13 cellular contexts compared by ENCODE assay signal in genomic region chr5:178291969-178292825, GRCh38.
"Had no signal": no experiment of that assay in that cellular context is flagged by ENCODE, and none has a peak within 500 bp of the region (broad histone marks: within the 10 kb centered on the region; RNA-seq: fewer than 3 reads in every experiment).

No MANE protein-coding gene starts in this region.

- H3K27ac ChIP-seq: cardiac muscle cell, colonic mucosa, heart right ventricle, neutrophil, stomach, VCaP had no signal

- H3K36me3 ChIP-seq: cardiac muscle cell, colonic mucosa, heart right ventricle, neutrophil, stomach had no signal

- FAIRE-seq: frontal cortex, islet of Langerhans had no signal

- H3K4me3 ChIP-seq: cardiac muscle cell, colonic mucosa, heart right ventricle, stomach had no signal

- H3K4me1 ChIP-seq: colonic mucosa, heart right ventricle had no signal

- H3K27me3 ChIP-seq: cardiac muscle cell, colonic mucosa, neutrophil had no signal

- ATAC-seq: activated CD8-positive, alpha-beta T cell treated with anti-CD3 and anti-CD28 coated beads for 36 hours; heart right ventricle had no signal

- DNase-seq: activated CD8-positive, alpha-beta T cell treated with anti-CD3 and anti-CD28 coated beads for 36 hours; activated naive CD4-positive, alpha-beta T cell treated with anti-CD3 and anti-CD28 coated beads for 36 hours; colonic mucosa; effector CD4-positive, alpha-beta T cell; stimulated activated CD4-positive, alpha-beta T cell treated with anti-CD3 and anti-CD28 coated beads, Interleukin-4, amount 100 ng/mL, for 24 hours; stomach; T1000 had no signal

- H3K9me3 ChIP-seq: colonic mucosa, heart right ventricle, neutrophil, stomach had no signal
